1 cellular context compared by ENCODE assay signal in the genomic region with DNA sequence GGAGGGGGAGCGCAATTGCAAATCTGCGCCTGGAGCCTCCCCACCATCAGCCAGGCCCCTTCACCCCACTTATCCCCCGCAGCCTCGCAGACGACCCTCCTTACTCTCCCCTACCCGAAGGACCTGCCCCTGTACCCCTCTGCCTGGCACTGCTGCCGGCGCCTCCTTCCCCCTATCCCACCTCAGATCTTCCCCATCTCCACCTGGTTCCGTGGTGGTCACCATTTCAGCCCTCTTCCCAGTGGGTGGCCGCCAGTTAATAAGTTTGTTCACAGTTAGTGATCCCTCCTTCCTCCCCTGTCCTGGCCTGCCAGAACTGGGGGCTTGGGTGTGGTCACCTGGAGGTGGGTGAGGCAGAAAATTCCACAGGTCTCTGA.
TF ChIP-seq lines count a peak whose summit lies in the region.

No MANE protein-coding gene starts in this region.

TF ChIP-seq in HEK293, 187 proteins besides CTCF, POLR2A, EP300 and RAD21 (continues in another document):
- TF ChIP-seq GLI4 (tag by site-specific recombination; IDR thresholded peaks at IDR 0.05) (no peak), ZBTB8A (tag by site-specific recombination; IDR thresholded peaks at IDR 0.05) (no peak), ZNF701 (tag by site-specific recombination; IDR thresholded peaks at IDR 0.05) (no peak), MZF1 (tag by site-specific recombination; IDR thresholded peaks at IDR 0.05; ENCODE audit: borderline replicate concordance) (no peak), INSM2 (tag by site-specific recombination; IDR thresholded peaks at IDR 0.05) (no peak), ZNF10 (tag by site-specific recombination; IDR thresholded peaks at IDR 0.05) (no peak), GLIS2 (tag by site-specific recombination; IDR thresholded peaks at IDR 0.05) (peak; percentile 49; the same call in 1 of the 2 replicates), ZXDB (tag by site-specific recombination; IDR thresholded peaks at IDR 0.05) (no peak), ZNF571 (tag by site-specific recombination; IDR thresholded peaks at IDR 0.05) (no peak), ZNF366 (tag by site-specific recombination; conservative IDR thresholded peaks at IDR 0.05) (peak; percentile 77; the same call in 1 of the 2 replicates), PRDM10 (tag by site-specific recombination; IDR thresholded peaks at IDR 0.05) (peak; percentile 71), ZNF335 (tag by site-specific recombination; conservative IDR thresholded peaks at IDR 0.05) (peak; percentile 86), ZNF560 (tag by site-specific recombination; IDR thresholded peaks at IDR 0.05; ENCODE audit: borderline replicate concordance) (no peak), ZNF354C (tag by site-specific recombination; IDR thresholded peaks at IDR 0.05; ENCODE audit: borderline replicate concordance, low read depth) (no peak), REPIN1 (tag by site-specific recombination; IDR thresholded peaks at IDR 0.05; ENCODE audit: low read depth) (no peak), ZNF76 (tag by site-specific recombination; IDR thresholded peaks at IDR 0.05; ENCODE audit: borderline replicate concordance, low read depth) (peak; percentile 14; the same call in 1 of the 2 replicates), ZBTB20 (tag by site-specific recombination; IDR thresholded peaks at IDR 0.05) (no peak), ZNF26 (tag by site-specific recombination; IDR thresholded peaks at IDR 0.05) (no peak), ZNF777 (tag by site-specific recombination; IDR thresholded peaks at IDR 0.05; ENCODE audit: borderline replicate concordance) (no peak), ZBTB1 (tag by site-specific recombination; IDR thresholded peaks at IDR 0.05) (no peak), ZNF561 (tag by site-specific recombination; IDR thresholded peaks at IDR 0.05; ENCODE audit: borderline replicate concordance) (no peak), HOXC10 (CRISPR knock-in tag; IDR thresholded peaks at IDR 0.05) (no peak), ZNF223 (tag by site-specific recombination; IDR thresholded peaks at IDR 0.05) (peak; percentile 75; the same call in 1 of the 2 replicates), ZNF324 (tag by site-specific recombination; IDR thresholded peaks at IDR 0.05) (no peak), ZNF112 (tag by site-specific recombination; IDR thresholded peaks at IDR 0.05) (no peak)
- TF ChIP-seq, protein P1, sequence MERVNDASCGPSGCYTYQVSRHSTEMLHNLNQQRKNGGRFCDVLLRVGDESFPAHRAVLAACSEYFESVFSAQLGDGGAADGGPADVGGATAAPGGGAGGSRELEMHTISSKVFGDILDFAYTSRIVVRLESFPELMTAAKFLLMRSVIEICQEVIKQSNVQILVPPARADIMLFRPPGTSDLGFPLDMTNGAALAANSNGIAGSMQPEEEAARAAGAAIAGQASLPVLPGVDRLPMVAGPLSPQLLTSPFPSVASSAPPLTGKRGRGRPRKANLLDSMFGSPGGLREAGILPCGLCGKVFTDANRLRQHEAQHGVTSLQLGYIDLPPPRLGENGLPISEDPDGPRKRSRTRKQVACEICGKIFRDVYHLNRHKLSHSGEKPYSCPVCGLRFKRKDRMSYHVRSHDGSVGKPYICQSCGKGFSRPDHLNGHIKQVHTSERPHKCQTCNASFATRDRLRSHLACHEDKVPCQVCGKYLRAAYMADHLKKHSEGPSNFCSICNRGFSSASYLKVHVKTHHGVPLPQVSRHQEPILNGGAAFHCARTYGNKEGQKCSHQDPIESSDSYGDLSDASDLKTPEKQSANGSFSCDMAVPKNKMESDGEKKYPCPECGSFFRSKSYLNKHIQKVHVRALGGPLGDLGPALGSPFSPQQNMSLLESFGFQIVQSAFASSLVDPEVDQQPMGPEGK (tag by site-specific recombination; IDR thresholded peaks at IDR 0.05): peak; percentile 12; the same call in 1 of the 2 replicates
- TF ChIP-seq, protein P2, sequence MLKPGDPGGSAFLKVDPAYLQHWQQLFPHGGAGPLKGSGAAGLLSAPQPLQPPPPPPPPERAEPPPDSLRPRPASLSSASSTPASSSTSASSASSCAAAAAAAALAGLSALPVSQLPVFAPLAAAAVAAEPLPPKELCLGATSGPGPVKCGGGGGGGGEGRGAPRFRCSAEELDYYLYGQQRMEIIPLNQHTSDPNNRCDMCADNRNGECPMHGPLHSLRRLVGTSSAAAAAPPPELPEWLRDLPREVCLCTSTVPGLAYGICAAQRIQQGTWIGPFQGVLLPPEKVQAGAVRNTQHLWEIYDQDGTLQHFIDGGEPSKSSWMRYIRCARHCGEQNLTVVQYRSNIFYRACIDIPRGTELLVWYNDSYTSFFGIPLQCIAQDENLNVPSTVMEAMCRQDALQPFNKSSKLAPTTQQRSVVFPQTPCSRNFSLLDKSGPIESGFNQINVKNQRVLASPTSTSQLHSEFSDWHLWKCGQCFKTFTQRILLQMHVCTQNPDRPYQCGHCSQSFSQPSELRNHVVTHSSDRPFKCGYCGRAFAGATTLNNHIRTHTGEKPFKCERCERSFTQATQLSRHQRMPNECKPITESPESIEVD (tag by site-specific recombination; IDR thresholded peaks at IDR 0.05): no peak
- TF ChIP-seq, protein P3, sequence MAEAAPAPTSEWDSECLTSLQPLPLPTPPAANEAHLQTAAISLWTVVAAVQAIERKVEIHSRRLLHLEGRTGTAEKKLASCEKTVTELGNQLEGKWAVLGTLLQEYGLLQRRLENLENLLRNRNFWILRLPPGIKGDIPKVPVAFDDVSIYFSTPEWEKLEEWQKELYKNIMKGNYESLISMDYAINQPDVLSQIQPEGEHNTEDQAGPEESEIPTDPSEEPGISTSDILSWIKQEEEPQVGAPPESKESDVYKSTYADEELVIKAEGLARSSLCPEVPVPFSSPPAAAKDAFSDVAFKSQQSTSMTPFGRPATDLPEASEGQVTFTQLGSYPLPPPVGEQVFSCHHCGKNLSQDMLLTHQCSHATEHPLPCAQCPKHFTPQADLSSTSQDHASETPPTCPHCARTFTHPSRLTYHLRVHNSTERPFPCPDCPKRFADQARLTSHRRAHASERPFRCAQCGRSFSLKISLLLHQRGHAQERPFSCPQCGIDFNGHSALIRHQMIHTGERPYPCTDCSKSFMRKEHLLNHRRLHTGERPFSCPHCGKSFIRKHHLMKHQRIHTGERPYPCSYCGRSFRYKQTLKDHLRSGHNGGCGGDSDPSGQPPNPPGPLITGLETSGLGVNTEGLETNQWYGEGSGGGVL (tag by site-specific recombination; IDR thresholded peaks at IDR 0.05): peak; percentile 30; the same call in 1 of the 2 replicates
- TF ChIP-seq, protein P4, sequence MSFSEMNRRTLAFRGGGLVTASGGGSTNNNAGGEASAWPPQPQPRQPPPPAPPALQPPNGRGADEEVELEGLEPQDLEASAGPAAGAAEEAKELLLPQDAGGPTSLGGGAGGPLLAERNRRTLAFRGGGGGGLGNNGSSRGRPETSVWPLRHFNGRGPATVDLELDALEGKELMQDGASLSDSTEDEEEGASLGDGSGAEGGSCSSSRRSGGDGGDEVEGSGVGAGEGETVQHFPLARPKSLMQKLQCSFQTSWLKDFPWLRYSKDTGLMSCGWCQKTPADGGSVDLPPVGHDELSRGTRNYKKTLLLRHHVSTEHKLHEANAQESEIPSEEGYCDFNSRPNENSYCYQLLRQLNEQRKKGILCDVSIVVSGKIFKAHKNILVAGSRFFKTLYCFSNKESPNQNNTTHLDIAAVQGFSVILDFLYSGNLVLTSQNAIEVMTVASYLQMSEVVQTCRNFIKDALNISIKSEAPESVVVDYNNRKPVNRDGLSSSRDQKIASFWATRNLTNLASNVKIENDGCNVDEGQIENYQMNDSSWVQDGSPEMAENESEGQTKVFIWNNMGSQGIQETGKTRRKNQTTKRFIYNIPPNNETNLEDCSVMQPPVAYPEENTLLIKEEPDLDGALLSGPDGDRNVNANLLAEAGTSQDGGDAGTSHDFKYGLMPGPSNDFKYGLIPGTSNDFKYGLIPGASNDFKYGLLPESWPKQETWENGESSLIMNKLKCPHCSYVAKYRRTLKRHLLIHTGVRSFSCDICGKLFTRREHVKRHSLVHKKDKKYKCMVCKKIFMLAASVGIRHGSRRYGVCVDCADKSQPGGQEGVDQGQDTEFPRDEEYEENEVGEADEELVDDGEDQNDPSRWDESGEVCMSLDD (tag by site-specific recombination; IDR thresholded peaks at IDR 0.05): peak; percentile 45; the same call in 1 of the 2 replicates
- TF ChIP-seq, protein P5, sequence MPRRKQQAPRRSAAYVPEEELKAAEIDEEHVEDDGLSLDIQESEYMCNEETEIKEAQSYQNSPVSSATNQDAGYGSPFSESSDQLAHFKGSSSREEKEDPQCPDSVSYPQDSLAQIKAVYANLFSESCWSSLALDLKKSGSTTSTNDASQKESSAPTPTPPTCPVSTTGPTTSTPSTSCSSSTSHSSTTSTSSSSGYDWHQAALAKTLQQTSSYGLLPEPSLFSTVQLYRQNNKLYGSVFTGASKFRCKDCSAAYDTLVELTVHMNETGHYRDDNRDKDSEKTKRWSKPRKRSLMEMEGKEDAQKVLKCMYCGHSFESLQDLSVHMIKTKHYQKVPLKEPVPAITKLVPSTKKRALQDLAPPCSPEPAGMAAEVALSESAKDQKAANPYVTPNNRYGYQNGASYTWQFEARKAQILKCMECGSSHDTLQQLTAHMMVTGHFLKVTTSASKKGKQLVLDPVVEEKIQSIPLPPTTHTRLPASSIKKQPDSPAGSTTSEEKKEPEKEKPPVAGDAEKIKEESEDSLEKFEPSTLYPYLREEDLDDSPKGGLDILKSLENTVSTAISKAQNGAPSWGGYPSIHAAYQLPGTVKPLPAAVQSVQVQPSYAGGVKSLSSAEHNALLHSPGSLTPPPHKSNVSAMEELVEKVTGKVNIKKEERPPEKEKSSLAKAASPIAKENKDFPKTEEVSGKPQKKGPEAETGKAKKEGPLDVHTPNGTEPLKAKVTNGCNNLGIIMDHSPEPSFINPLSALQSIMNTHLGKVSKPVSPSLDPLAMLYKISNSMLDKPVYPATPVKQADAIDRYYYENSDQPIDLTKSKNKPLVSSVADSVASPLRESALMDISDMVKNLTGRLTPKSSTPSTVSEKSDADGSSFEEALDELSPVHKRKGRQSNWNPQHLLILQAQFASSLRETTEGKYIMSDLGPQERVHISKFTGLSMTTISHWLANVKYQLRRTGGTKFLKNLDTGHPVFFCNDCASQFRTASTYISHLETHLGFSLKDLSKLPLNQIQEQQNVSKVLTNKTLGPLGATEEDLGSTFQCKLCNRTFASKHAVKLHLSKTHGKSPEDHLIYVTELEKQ (tag by site-specific recombination; IDR thresholded peaks at IDR 0.05; ENCODE audit: borderline replicate concordance): no peak
